In the genomic region with DNA sequence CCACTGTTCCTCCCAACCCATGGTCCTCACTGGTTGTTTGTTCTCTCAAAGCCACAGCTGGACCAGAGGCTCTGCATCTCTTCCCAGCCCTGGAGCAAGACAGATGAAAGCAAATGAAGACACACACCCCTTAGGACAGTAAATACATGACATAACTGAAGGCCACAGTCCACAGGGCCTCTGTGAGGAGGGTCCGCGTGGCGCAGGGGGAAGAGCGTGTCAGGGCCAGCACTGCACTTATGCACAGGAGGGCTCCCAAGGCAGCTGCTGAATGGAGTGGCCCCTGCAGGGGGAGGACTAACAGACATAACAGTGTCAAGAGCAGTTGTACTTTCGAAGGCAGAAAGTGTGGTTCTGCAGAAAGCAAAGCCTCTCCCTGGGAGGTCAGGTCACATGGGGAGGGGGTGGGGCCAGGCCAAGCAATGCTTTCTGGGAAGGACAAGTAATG, we compare ENCODE assay signal across 19 cellular contexts.
DNase-seq lines count a peak whose midpoint lies in the region; ATAC-seq and TF ChIP-seq lines count a peak whose summit lies in the region.
"Had no signal": no experiment of that assay in that cellular context is flagged by ENCODE, and none has a peak within 500 bp of the region (broad histone marks: within the 10 kb centered on the region; RNA-seq: fewer than 3 reads in every experiment).

No MANE protein-coding gene starts in this region.

- no peaks in the 10 kb centered on the region for H3K27me3 ChIP-seq in HAP-1 (ENCODE audit: low read depth)
- H3K27me3 ChIP-seq: breast epithelium, thyroid gland had no signal

- no peak for TF ChIP-seq CTCF in C4-2B (conservative IDR thresholded peaks at IDR 0.05)

- H3K27me3 Mint-ChIP-seq in naive thymus-derived CD8-positive, alpha-beta T cell = no peaks in the 10 kb centered on the region
- H3K27me3 Mint-ChIP-seq: CD4-positive, alpha-beta memory T cell; natural killer cell treated with Interleukin-12 subunit alpha and Interleukin-12 subunit beta and Interleukin-15 and Interleukin-18, amount 100 ng/mL, for 72 hours had no signal

- POLR2A ChIA-PET in naive thymus-derived CD8-positive, alpha-beta T cell (lab: Charles Lee) = no interaction called here

- DNase-seq in ELF-1 (ENCODE audit: low read depth, low spot score) (peak; percentile 18), HAP-1 (ENCODE audit: low spot score in 2 of 2) (no peak)
- DNase-seq in naive thymus-derived CD8-positive, alpha-beta T cell = no peak
- DNase-seq: activated CD4-positive, alpha-beta T cell treated with anti-CD3 and anti-CD28 coated beads, Interleukin-2, amount 50 U/mL, for 4 hours; CD4-positive, alpha-beta memory T cell; GDM1; head of caudate nucleus; midbrain; NCI-H1436; WERI-Rb-1 had no signal

- ATAC-seq in naive thymus-derived CD8-positive, alpha-beta T cell = no peak
- no peak for ATAC-seq in GM21528 (IDR thresholded peaks at IDR 0.05; ENCODE audit: low FRiP score, unreplicated experiment)
- ATAC-seq in HG03139 (IDR thresholded peaks at IDR 0.05; ENCODE audit: unreplicated experiment) = no peak
- ATAC-seq in HG03521 (IDR thresholded peaks at IDR 0.05; ENCODE audit: unreplicated experiment) = no peak
- ATAC-seq: left lobe of liver; natural killer cell treated with Interleukin-12 subunit alpha and Interleukin-12 subunit beta and Interleukin-15 and Interleukin-18, amount 100 ng/mL, for 72 hours had no signal

- H3K27ac ChIP-seq in C4-2B (peak overlapping the region; percentile 83; the same call in 1 of the 2 replicates), angular gyrus (ENCODE audit: low read depth, low read length) (peak overlapping the region; percentile 72)
- H3K27ac ChIP-seq: thyroid gland, WERI-Rb-1 had no signal

- H3K4me3 ChIP-seq in HAP-1 = no peak overlapping the region
- H3K4me3 ChIP-seq: breast epithelium, thyroid gland had no signal

- H3K4me1 Mint-ChIP-seq in naive thymus-derived CD8-positive, alpha-beta T cell = peaks cover 25 to 45% (median 28%) of the 10 kb centered on the region in 4 donors

- no peaks in the 10 kb centered on the region for H3K4me1 ChIP-seq in HAP-1

- in situ Hi-C loops in HAP-1 (cut with MboI; ENCODE audit: low sequenced_read_pairs) = no loop called here

- H3K4me3 Mint-ChIP-seq in naive thymus-derived CD8-positive, alpha-beta T cell = no peak overlapping the region
- H3K4me3 Mint-ChIP-seq: CD4-positive, alpha-beta memory T cell; natural killer cell treated with Interleukin-12 subunit alpha and Interleukin-12 subunit beta and Interleukin-15 and Interleukin-18, amount 100 ng/mL, for 72 hours had no signal

- H3K36me3 Mint-ChIP-seq in naive thymus-derived CD8-positive, alpha-beta T cell = peaks cover 0 to 13% (median 0%) of the 10 kb centered on the region in 3 donors
- H3K36me3 Mint-ChIP-seq: natural killer cell treated with Interleukin-12 subunit alpha and Interleukin-12 subunit beta and Interleukin-15 and Interleukin-18, amount 100 ng/mL, for 72 hours had no signal

- no peaks in the 10 kb centered on the region for H3K9me3 ChIP-seq in HAP-1
- H3K9me3 ChIP-seq: breast epithelium, thyroid gland had no signal

- peak overlapping the region in 6 of 10 donors; percentile 7 to 80 (median 58) for H3K27ac Mint-ChIP-seq in naive thymus-derived CD8-positive, alpha-beta T cell
- H3K27ac Mint-ChIP-seq: CD4-positive, alpha-beta memory T cell had no signal

- no peaks in the 10 kb centered on the region for H3K9me3 Mint-ChIP-seq in naive thymus-derived CD8-positive, alpha-beta T cell
- H3K9me3 Mint-ChIP-seq: natural killer cell treated with Interleukin-12 subunit alpha and Interleukin-12 subunit beta and Interleukin-15 and Interleukin-18, amount 100 ng/mL, for 72 hours had no signal

- no peaks in the 10 kb centered on the region for H3K36me3 ChIP-seq in HAP-1 (replicated peaks)
- H3K36me3 ChIP-seq: breast epithelium, thyroid gland, WERI-Rb-1 had no signal
